9 cellular contexts compared by ENCODE assay signal in the genomic region with DNA sequence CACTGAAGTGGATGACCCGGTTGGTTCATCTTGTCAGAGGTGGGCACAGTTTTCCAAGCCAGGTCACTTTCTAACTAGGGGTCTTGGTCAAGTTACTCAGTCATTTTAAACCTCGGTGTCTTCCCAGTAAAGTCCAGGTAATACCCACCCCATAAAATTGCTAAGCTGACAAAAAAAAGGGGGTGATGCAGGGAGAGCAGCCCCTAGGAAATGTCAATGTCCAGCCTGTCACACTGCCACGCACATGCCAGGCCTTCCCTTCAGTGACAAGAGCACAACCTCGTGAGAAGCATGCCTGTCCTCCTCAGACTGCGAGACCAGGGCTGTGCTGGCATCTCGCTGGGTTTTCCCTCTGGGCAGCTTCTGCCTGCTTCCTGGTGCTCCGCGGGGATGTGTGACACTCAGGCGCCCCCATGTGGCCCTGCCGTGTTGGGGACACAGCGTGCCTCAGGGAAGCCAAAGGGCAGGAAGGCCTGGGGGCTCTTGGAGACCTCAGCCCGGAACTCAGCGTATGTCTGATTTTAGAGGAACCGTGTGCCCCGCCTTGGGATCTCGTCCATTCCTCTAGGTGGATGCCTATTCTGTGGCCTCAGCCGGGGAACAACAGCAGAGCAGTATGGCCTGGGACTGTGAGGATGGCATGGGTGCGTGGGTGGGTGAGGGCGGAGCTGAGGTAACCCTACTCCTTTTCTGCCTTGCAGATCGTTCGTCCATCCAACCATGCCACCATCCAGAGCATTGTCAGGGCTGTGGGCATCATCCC. TPM values are rescaled to one million over a fixed set of nuclear protein-coding genes. Genes with fewer than 3 reads are reported as not detected.
DNase-seq lines count a peak whose midpoint lies in the region; TF ChIP-seq lines count a peak whose summit lies in the region.
"Had no signal": no experiment of that assay in that cellular context is flagged by ENCODE, and none has a peak within 500 bp of the region (broad histone marks: within the 10 kb centered on the region; RNA-seq: fewer than 3 reads in every experiment).

No MANE protein-coding gene starts in this region.

- DNase-seq in DMS114 treated with DMSO at 0.1 percent for 48 hours (lab: John Stamatoyannopoulos, UW; ENCODE audit: unreplicated experiment), result peak; percentile 57
- peak; percentile 77 for DNase-seq in H4 (ENCODE audit: low spot score)
- DNase-seq in NCI-H146 treated with DMSO at 0.1 percent for 48 hours (lab: John Stamatoyannopoulos, UW; ENCODE audit: unreplicated experiment), result peak; percentile 14
- peak; percentile 88 for DNase-seq in WERI-Rb-1
- peak; percentile 66 for DNase-seq in brain microvascular endothelial cell
- DNase-seq in immature natural killer cell, result peak; percentile 15 to 27 (median 22)
- peak; percentile 71 to 80 for DNase-seq in stimulated activated CD4-positive, alpha-beta T cell treated with anti-CD3 and anti-CD28 coated beads, Interleukin-15, amount 100 ng/mL, for 1 hour (ENCODE audit: low read depth in 1 of 2, low spot score in 1 of 2)
- no peak for DNase-seq in NCI-H524 treated with DMSO at 0.1 percent for 48 hours (lab: John Stamatoyannopoulos, UW)

- peaks cover 0 to 4% (median 0%) of the 10 kb centered on the region in 3 donors for H3K27me3 Mint-ChIP-seq in immature natural killer cell (ENCODE audit: low read depth in 3 of 3)

- H3K9me3 Mint-ChIP-seq in immature natural killer cell, result no peaks in the 10 kb centered on the region
- H3K9me3 Mint-ChIP-seq: dendritic cell treated with granulocyte-macrophage colony-stimulating factor and Interleukin-4, amounts not matched to agents 40 ng/mL and 50 ng/mL, for 4 days had no signal

- H3K4me3 ChIP-seq in WERI-Rb-1 (ENCODE audit: low read depth, low read length) (no peak overlapping the region), brain microvascular endothelial cell (ENCODE audit: low read depth, low read length) (no peak overlapping the region)

- H3K27me3 ChIP-seq in WERI-Rb-1 (ENCODE audit: insufficient read depth, low read depth, severe bottlenecking) (no peaks in the 10 kb centered on the region), brain microvascular endothelial cell (replicated peaks) (no peaks in the 10 kb centered on the region)

- H3K36me3 ChIP-seq in WERI-Rb-1, result no peaks in the 10 kb centered on the region
- no peaks in the 10 kb centered on the region for H3K36me3 ChIP-seq in brain microvascular endothelial cell (replicated peaks)

- peak; percentile 95 for TF ChIP-seq CTCF in WERI-Rb-1 (IDR thresholded peaks at IDR 0.05; ENCODE audit: low read depth, low read length)
- peak; percentile 97 for TF ChIP-seq CTCF in brain microvascular endothelial cell (IDR thresholded peaks at IDR 0.05; ENCODE audit: low read depth, low read length, missing control alignments)

- H3K4me1 Mint-ChIP-seq in immature natural killer cell, result no peaks in the 10 kb centered on the region

- no peak overlapping the region for H3K27ac ChIP-seq in WERI-Rb-1
- no peak overlapping the region for H3K27ac ChIP-seq in brain microvascular endothelial cell

- H3K9me3 ChIP-seq in WERI-Rb-1 (ENCODE audit: severe bottlenecking), result no peaks in the 10 kb centered on the region

- H3K27ac Mint-ChIP-seq in immature natural killer cell, result no peak overlapping the region
- H3K27ac Mint-ChIP-seq: dendritic cell treated with granulocyte-macrophage colony-stimulating factor and Interleukin-4, amounts not matched to agents 40 ng/mL and 50 ng/mL, for 4 days had no signal

- H3K36me3 Mint-ChIP-seq in immature natural killer cell, result no peaks in the 10 kb centered on the region

- in situ Hi-C loops in brain microvascular endothelial cell (cut with HindIII; ENCODE audit: low pct_ligation_motif_present, low sequenced_read_pairs), result loop anchor here (25.0 kb wide), 1 partner anchor 275 kb away; no protein-coding TSS in a partner anchor

- H3K4me3 Mint-ChIP-seq in immature natural killer cell, result no peak overlapping the region
- H3K4me3 Mint-ChIP-seq: dendritic cell treated with granulocyte-macrophage colony-stimulating factor and Interleukin-4, amounts not matched to agents 40 ng/mL and 50 ng/mL, for 4 days had no signal

RNA-seq across cellular contexts. Expression of a gene that starts 10.2 kb away (rescaled TPM):
- not detected in 2 replicates for total RNA-seq in H4 (2014; rRNA removed; shearing (Covaris generic))
- not detected for polyA plus RNA-seq in immature natural killer cell

RNA-seq across cellular contexts. Expression of a gene that starts 12.1 kb away (rescaled TPM):
- not detected in 2 replicates for total RNA-seq in H4 (2014; rRNA removed; shearing (Covaris generic))
- polyA plus RNA-seq in immature natural killer cell, result not detected

RNA-seq across cellular contexts. Expression of a gene that starts 36.1 kb away (rescaled TPM):
- not detected in 2 replicates for total RNA-seq in H4 (2014; rRNA removed; shearing (Covaris generic))
- polyA plus RNA-seq in immature natural killer cell, result not detected
